ENCODE assay signal across 8 cellular contexts in the genomic region with DNA sequence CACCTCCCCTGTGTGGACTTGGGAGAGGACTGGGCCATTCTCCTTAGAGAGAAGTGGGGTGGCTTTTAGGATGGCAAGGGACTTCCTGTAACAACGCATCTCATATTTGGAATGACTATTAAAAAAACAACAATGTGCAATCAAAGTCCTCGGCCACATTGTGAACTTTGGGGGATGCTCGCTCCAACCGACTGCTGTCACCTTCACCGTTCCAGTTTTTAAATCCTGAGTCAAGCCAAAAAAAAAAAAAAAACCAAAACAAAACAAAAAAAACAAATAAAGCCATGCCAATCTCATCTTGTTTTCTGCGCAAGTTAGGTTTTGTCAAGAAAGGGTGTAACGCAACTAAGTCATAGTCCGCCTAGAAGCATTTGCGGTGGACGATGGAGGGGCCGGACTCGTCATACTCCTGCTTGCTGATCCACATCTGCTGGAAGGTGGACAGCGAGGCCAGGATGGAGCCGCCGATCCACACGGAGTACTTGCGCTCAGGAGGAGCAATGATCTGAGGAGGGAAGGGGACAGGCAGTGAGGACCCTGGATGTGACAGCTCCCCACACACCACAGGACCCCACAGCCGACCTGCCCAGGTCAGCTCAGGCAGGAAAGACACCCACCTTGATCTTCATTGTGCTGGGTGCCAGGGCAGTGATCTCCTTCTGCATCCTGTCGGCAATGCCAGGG. TPM values are rescaled to one million over a fixed set of nuclear protein-coding genes. Genes with fewer than 3 reads are reported as not detected.
DNase-seq lines count a peak whose midpoint lies in the region; ATAC-seq and TF ChIP-seq lines count a peak whose summit lies in the region.
"Not testable (repeated sequence)": the region's sequence is repeated elsewhere in the genome, so short reads cannot be mapped to it uniquely, and the experiment has no call there.

No MANE protein-coding gene starts in this region.

- peak overlapping the region; percentile 98 for H3K4me3 ChIP-seq in Loucy (ENCODE audit: low read length, poor library complexity, severe bottlenecking)
- not testable (repeated sequence) for H3K4me3 ChIP-seq in body of pancreas
- peak overlapping the region; percentile 83 for H3K4me3 ChIP-seq in lower leg skin (ENCODE audit: low read depth, poor library complexity, severe bottlenecking)
- H3K4me3 ChIP-seq in transverse colon, result peak overlapping the region; percentile 88 to 98 (median 92)

- not testable (repeated sequence) for H3K9me2 ChIP-seq in Loucy (replicated peaks; ENCODE audit: low read depth, low read length)

- H3K27ac Mint-ChIP-seq in activated CD4-positive, alpha-beta T cell treated with anti-CD3 and anti-CD28 coated beads, Interleukin-2, amount 10 ng/mL, durations not matched to agents 24 days and 14 days, result peak overlapping the region; percentile 86
- peak overlapping the region; percentile 99 for H3K27ac Mint-ChIP-seq in progenitor cell of endocrine pancreas

- H3K27me3 Mint-ChIP-seq in activated CD4-positive, alpha-beta T cell treated with anti-CD3 and anti-CD28 coated beads, Interleukin-2, amount 10 ng/mL, durations not matched to agents 24 days and 14 days; progenitor cell of endocrine pancreas: not testable (repeated sequence)

- TF ChIP-seq CTCF in Loucy (conservative IDR thresholded peaks at IDR 0.05; ENCODE audit: low read length); body of pancreas (IDR thresholded peaks at IDR 0.05); lower leg skin (IDR thresholded peaks at IDR 0.05); progenitor cell of endocrine pancreas (IDR thresholded peaks at IDR 0.05; ENCODE audit: unreplicated experiment); transverse colon (IDR thresholded peaks at IDR 0.05): not testable (repeated sequence)

- H3K4me1 ChIP-seq in Loucy (ENCODE audit: insufficient read depth, low read length, poor library complexity, severe bottlenecking) (peaks cover 19% of the 10 kb centered on the region), body of pancreas (peaks cover 44% of the 10 kb centered on the region), transverse colon (peaks cover 3 to 38% (median 18%) of the 10 kb centered on the region in 4 donors)

- H3K79me2 ChIP-seq in Loucy (ENCODE audit: insufficient read depth, low read length), result peaks cover 75% of the 10 kb centered on the region

- TF ChIP-seq POLR2A in body of pancreas (IDR thresholded peaks at IDR 0.05); lower leg skin (IDR thresholded peaks at IDR 0.05); transverse colon (IDR thresholded peaks at IDR 0.05): not testable (repeated sequence)

- H3K36me3 Mint-ChIP-seq in activated CD4-positive, alpha-beta T cell treated with anti-CD3 and anti-CD28 coated beads, Interleukin-2, amount 10 ng/mL, durations not matched to agents 24 days and 14 days (ENCODE audit: low read depth), result peaks cover 56% of the 10 kb centered on the region
- H3K36me3 Mint-ChIP-seq in progenitor cell of endocrine pancreas (ENCODE audit: insufficient read depth), result peaks cover 48% of the 10 kb centered on the region

- WGBS in body of pancreas, 2 donors, result 56 to 64% methylated on average over 13 to 19 of the region's 19 CpGs
- 41 to 47% methylated on average over 18 to 19 of the region's 19 CpGs for WGBS in lower leg skin, 2 donors
- 44 to 46% methylated on average over 7 to 19 of the region's 19 CpGs for WGBS in transverse colon (ENCODE audit: low coverage in 1 of 2), 2 donors

- not testable (repeated sequence) for H3K9me3 Mint-ChIP-seq in activated CD4-positive, alpha-beta T cell treated with anti-CD3 and anti-CD28 coated beads, Interleukin-2, amount 10 ng/mL, durations not matched to agents 24 days and 14 days; progenitor cell of endocrine pancreas (ENCODE audit: low read depth)

- peaks cover 25% of the 10 kb centered on the region for H3F3A ChIP-seq in Loucy (ENCODE audit: low read depth)

- intact Hi-C loops in activated CD4-positive, alpha-beta T cell treated with anti-CD3 and anti-CD28 coated beads, Interleukin-2, amount 10 ng/mL, durations not matched to agents 24 days and 14 days (cut with micrococcal nuclease); body of pancreas (cut with DNase I); lower leg skin (cut with DNase I; ENCODE audit: low total_unique reads); transverse colon (cut with DNase I; ENCODE audit: low total_unique reads): not testable (repeated sequence)

- peak overlapping the region; percentile 97 to 100 (median 100) for H3K27ac ChIP-seq in body of pancreas
- peak overlapping the region; percentile 99 to 100 (median 100) for H3K27ac ChIP-seq in transverse colon

- peak overlapping the region; percentile 100 for H3K4me3 Mint-ChIP-seq in activated CD4-positive, alpha-beta T cell treated with anti-CD3 and anti-CD28 coated beads, Interleukin-2, amount 10 ng/mL, durations not matched to agents 24 days and 14 days
- H3K4me3 Mint-ChIP-seq in progenitor cell of endocrine pancreas (ENCODE audit: low read depth), result peak overlapping the region; percentile 92

- ATAC-seq in body of pancreas, result not testable (repeated sequence)

- H3K9ac ChIP-seq in Loucy (ENCODE audit: low read depth, low read length, poor library complexity, severe bottlenecking), result peak overlapping the region; percentile 96

- peaks cover 34% of the 10 kb centered on the region for H3K4me1 Mint-ChIP-seq in activated CD4-positive, alpha-beta T cell treated with anti-CD3 and anti-CD28 coated beads, Interleukin-2, amount 10 ng/mL, durations not matched to agents 24 days and 14 days
- H3K4me1 Mint-ChIP-seq in progenitor cell of endocrine pancreas (ENCODE audit: low read depth), result peaks cover 31% of the 10 kb centered on the region

- not testable (repeated sequence) for TF ChIP-seq EP300 in transverse colon (IDR thresholded peaks at IDR 0.05; ENCODE audit: low read depth)

- H3K4me2 ChIP-seq in Loucy (ENCODE audit: low read depth, low read length, poor library complexity, severe bottlenecking), result peak overlapping the region; percentile 84

- DNase-seq in EL (peak; percentile 47), body of pancreas (peak in 3 of 4 donors; percentile 27 to 47 (median 37)), fibroblast of peridontal ligament (ENCODE audit: extremely low read depth) (peak; percentile 30), transverse colon (peak; percentile 49)
- not testable (repeated sequence) for DNase-seq in activated CD4-positive, alpha-beta T cell treated with anti-CD3 and anti-CD28 coated beads, Interleukin-2, amount 10 ng/mL, durations not matched to agents 24 days and 14 days; lower leg skin (ENCODE audit: low spot score in 2 of 2); progenitor cell of endocrine pancreas (ENCODE audit: low spot score, unreplicated experiment)

- H3K27me3 ChIP-seq in Loucy (ENCODE audit: insufficient read depth, low read length, poor library complexity, severe bottlenecking), result peaks cover 28% of the 10 kb centered on the region
- not testable (repeated sequence) for H3K27me3 ChIP-seq in body of pancreas, transverse colon

- H3K9me3 ChIP-seq in Loucy (ENCODE audit: insufficient read depth, low read depth, low read length); body of pancreas; transverse colon: not testable (repeated sequence)

- not testable (repeated sequence) for H2AFZ ChIP-seq in Loucy (ENCODE audit: low read length)

- H3K36me3 ChIP-seq in Loucy (ENCODE audit: insufficient read depth, low read length), result peaks cover 53% of the 10 kb centered on the region
- peaks cover 14 to 21% of the 10 kb centered on the region in 2 donors for H3K36me3 ChIP-seq in body of pancreas (replicated peaks in 1 of 2; ENCODE audit: insufficient read depth in 1 of 2, low read depth in 2 of 2)
- H3K36me3 ChIP-seq in transverse colon, result peaks cover 0 to 35% (median 23%) of the 10 kb centered on the region in 4 donors

- in situ Hi-C loops in transverse colon (cut with MboI; ENCODE audit: low pct_ligation_motif_present in 1 of 4, low pct_unique_long_range_greater_than_20kb in 1 of 4, low sequenced_read_pairs in 3 of 4), result not testable (repeated sequence)

- H4K20me1 ChIP-seq in Loucy (ENCODE audit: insufficient read depth, low read length, poor library complexity, severe bottlenecking), result peaks cover 49% of the 10 kb centered on the region

RNA-seq across cellular contexts. Expression of a gene that starts 2.9 kb away (rescaled TPM):
- total RNA-seq in activated CD4-positive, alpha-beta T cell treated with anti-CD3 and anti-CD28 coated beads, Interleukin-2, amount 10 ng/mL, durations not matched to agents 24 days and 14 days, result 7,275 and 7,450 TPM in 2 replicates
- 1,000 to 10,000 TPM; 1,033 to 1,984 TPM for total RNA-seq in body of pancreas
- total RNA-seq in lower leg skin, result 1,000 to 10,000 TPM; 1,489 to 2,016 (median 1,611) TPM
- 3,065 and 3,098 TPM in 2 replicates for total RNA-seq in progenitor cell of endocrine pancreas
- 1,000 to 10,000 TPM; 4,023 to 7,543 (median 4,610) TPM for total RNA-seq in transverse colon

RNA-seq across cellular contexts. Expression of a gene that starts 13.9 kb away (rescaled TPM):
- total RNA-seq in activated CD4-positive, alpha-beta T cell treated with anti-CD3 and anti-CD28 coated beads, Interleukin-2, amount 10 ng/mL, durations not matched to agents 24 days and 14 days, result 15.7 and 16.3 TPM in 2 replicates
- total RNA-seq in body of pancreas (10 to 100 TPM in 1 of 2 donors, 1 to 10 TPM in 1; 5.2 to 11.5 TPM), lower leg skin (10 to 100 TPM in 2 of 4 donors, 1 to 10 TPM in 2; 9.9 to 15.6 (median 11.0) TPM), progenitor cell of endocrine pancreas (11.7 and 12.6 TPM in 2 replicates), transverse colon (10 to 100 TPM in 2 of 4 donors, 1 to 10 TPM in 2; 8.5 to 22.8 (median 9.4) TPM)
